Comparison of ENCODE assay signal across 8 cellular contexts in genomic region chr5:44809956-44810276, GRCh38. TPM values are rescaled to one million over a fixed set of nuclear protein-coding genes. Genes with fewer than 3 reads are reported as not detected.
DNase-seq lines count a peak whose midpoint lies in the region; ATAC-seq and TF ChIP-seq lines count a peak whose summit lies in the region.

No MANE protein-coding gene starts in this region.

- H3K27me3 ChIP-seq in CD8-positive, alpha-beta memory T cell (ENCODE audit: insufficient read depth, low read length, poor library complexity, severe bottlenecking): no peaks in the 10 kb centered on the region
- no peaks in the 10 kb centered on the region for H3K27me3 ChIP-seq in Panc1 (ENCODE audit: control insufficient read depth, insufficient read depth, low read length)
- H3K27me3 ChIP-seq in ovary: no peaks in the 10 kb centered on the region

- no peaks in the 10 kb centered on the region for H3K9me3 ChIP-seq in CD8-positive, alpha-beta memory T cell (ENCODE audit: low read length)
- H3K9me3 ChIP-seq in Panc1 (ENCODE audit: control insufficient read depth, insufficient read depth, low read depth, low read length) (no peaks in the 10 kb centered on the region), ovary (no peaks in the 10 kb centered on the region)

- H3K27me3 Mint-ChIP-seq in CD8-positive, alpha-beta memory T cell: peaks cover 2 to 4% of the 10 kb centered on the region in 2 donors

- no peak for TF ChIP-seq EP300 in ovary (IDR thresholded peaks at IDR 0.05)

- no peak for DNase-seq in CD8-positive, alpha-beta memory T cell
- DNase-seq in Panc1 (ENCODE audit: low read depth, low spot score) (no peak), epithelial cell of proximal tubule (ENCODE audit: low read depth) (no peak), ovary (no peak), COLO668 (lab: John Stamatoyannopoulos, UW; ENCODE audit: unreplicated experiment) (no peak), posterior vena cava (ENCODE audit: low spot score) (no peak)

- peaks cover 17% of the 10 kb centered on the region for H3K36me3 ChIP-seq in CD8-positive, alpha-beta memory T cell (ENCODE audit: insufficient read depth, low read length)
- H3K36me3 ChIP-seq in Panc1 (ENCODE audit: control insufficient read depth, insufficient read depth, low read length) (peaks cover 45% of the 10 kb centered on the region), ovary (no peaks in the 10 kb centered on the region)

- H3K4me3 ChIP-seq in CD8-positive, alpha-beta memory T cell (ENCODE audit: low read length): peak overlapping the region; percentile 94
- peak overlapping the region; percentile 97 to 98 for H3K4me3 ChIP-seq in Panc1 (ENCODE audit: low read depth in 2 of 2, low read length in 2 of 2)
- H3K4me3 ChIP-seq in epithelial cell of proximal tubule (ENCODE audit: low read depth, low read length): peak overlapping the region; percentile 92
- peak overlapping the region; percentile 87 for H3K4me3 ChIP-seq in ovary

- H3K9me3 Mint-ChIP-seq in CD8-positive, alpha-beta memory T cell: no peaks in the 10 kb centered on the region

- in situ Hi-C loops in Panc1 (cut with HindIII; ENCODE audit: low pct_unique_long_range_greater_than_20kb, low sequenced_read_pairs): no loop called here

- no peak for TF ChIP-seq POLR2A in ovary (IDR thresholded peaks at IDR 0.05)

- no peak for TF ChIP-seq CTCF in Panc1 (IDR thresholded peaks at IDR 0.05)
- no peak for TF ChIP-seq CTCF in epithelial cell of proximal tubule (conservative IDR thresholded peaks at IDR 0.05; ENCODE audit: low read depth, low read length)
- no peak for TF ChIP-seq CTCF in ovary (IDR thresholded peaks at IDR 0.05)

- H3K36me3 Mint-ChIP-seq in CD8-positive, alpha-beta memory T cell: peaks cover 0 to 45% (median 4%) of the 10 kb centered on the region in 3 donors

- H3K4me1 ChIP-seq in CD8-positive, alpha-beta memory T cell (ENCODE audit: insufficient read depth, low read length): peaks cover 17% of the 10 kb centered on the region
- peaks cover 14% of the 10 kb centered on the region; the same call in 1 of the 2 replicates for H3K4me1 ChIP-seq in Panc1 (ENCODE audit: control insufficient read depth, insufficient read depth, low read length)
- H3K4me1 ChIP-seq in ovary (ENCODE audit: insufficient read depth): peaks cover 4% of the 10 kb centered on the region

- BruUV-seq in Panc1 (replicated peaks; lab: Mats Ljungman, UMichigan): no TSS peak

- intact Hi-C loops in Panc1 (cut with micrococcal nuclease; ENCODE audit: unreplicated experiment) (no loop called here), ovary (cut with DNase I) (no loop called here), posterior vena cava (cut with DNase I) (no loop called here)

- peak overlapping the region; percentile 91 for H3K27ac ChIP-seq in CD8-positive, alpha-beta memory T cell (ENCODE audit: low read depth, low read length)
- H3K27ac ChIP-seq in Panc1 (ENCODE audit: low read length) (peak overlapping the region; percentile 95), ovary (peak overlapping the region in 1 of 2 donors; percentile 86)

- peak overlapping the region; percentile 81 to 98 (median 96) for H3K27ac Mint-ChIP-seq in CD8-positive, alpha-beta memory T cell

- 7 to 9% (median 8%) methylated on average over 8 of the region's 8 CpGs for WGBS in ovary, 3 donors

- POLR2A ChIA-PET in CD8-positive, alpha-beta memory T cell (lab: Charles Lee): interaction anchor here (0.8 to 1.7 kb wide), 2 partner anchors 10 to 1326 kb away, joined by 3 to 6 read pairs; partner anchors contain the start of gene TMEM267
- POLR2A ChIA-PET in Panc1 (lab: Charles Lee): no interaction called here

- H3K4me3 Mint-ChIP-seq in CD8-positive, alpha-beta memory T cell: peak overlapping the region; percentile 83 to 96 (median 95)

- H3K4me1 Mint-ChIP-seq in CD8-positive, alpha-beta memory T cell: peaks cover 41 to 53% (median 52%) of the 10 kb centered on the region in 3 donors

- CTCF ChIA-PET in CD8-positive, alpha-beta memory T cell (lab: Charles Lee): no interaction called here
- CTCF ChIA-PET in Panc1 (lab: Charles Lee): no interaction called here

- ATAC-seq in Panc1 (no peak), HG02840 (IDR thresholded peaks at IDR 0.05; ENCODE audit: low FRiP score, unreplicated experiment) (no peak), HG03095 (IDR thresholded peaks at IDR 0.05; ENCODE audit: unreplicated experiment) (no peak)

RNA-seq across cellular contexts. Expression of gene MRPS30, which starts 1.2 kb away (rescaled TPM):
- 10 to 100 TPM; 58.6 to 62.9 TPM for total RNA-seq in CD8-positive, alpha-beta memory T cell
- polyA plus RNA-seq in CD8-positive, alpha-beta memory T cell: 65.0 TPM
- total RNA-seq in Panc1 (2021; ENCODE audit: unreplicated experiment): 47.2 TPM
- polyA plus RNA-seq in Panc1 (2012; ENCODE audit: insufficient read length): 29.7 TPM
- 70.3 and 77.0 TPM in 2 replicates for total RNA-seq in epithelial cell of proximal tubule
- 10 to 100 TPM; 38.7 to 55.7 (median 47.2) TPM for total RNA-seq in ovary
- polyA plus RNA-seq in ovary: 10 to 100 TPM; 18.2 to 50.0 TPM
- 10 to 100 TPM; 33.5 to 37.4 TPM for total RNA-seq in posterior vena cava
